In the genomic region with DNA sequence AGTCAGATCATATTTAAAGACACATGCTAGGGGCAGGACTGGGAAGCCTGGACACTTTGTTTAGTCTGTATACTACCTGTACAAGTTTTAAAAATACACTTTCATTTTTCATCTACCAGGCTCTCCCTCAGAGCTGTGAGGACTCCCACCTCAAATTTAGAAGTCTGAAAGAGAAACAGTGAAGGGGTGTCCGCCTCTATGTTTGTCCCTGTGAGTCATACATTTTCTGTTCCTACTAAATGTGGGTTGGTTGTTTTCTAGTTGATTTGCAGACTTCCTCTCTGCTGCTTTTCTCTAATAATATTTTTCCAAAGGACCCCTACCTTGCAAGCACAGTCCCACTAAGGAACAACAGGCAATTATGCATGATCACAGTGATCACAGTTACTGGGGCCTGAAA, we compare ENCODE assay signal across 12 cellular contexts.
DNase-seq lines count a peak whose midpoint lies in the region; ATAC-seq and TF ChIP-seq lines count a peak whose summit lies in the region.
"Had no signal": no experiment of that assay in that cellular context is flagged by ENCODE, and none has a peak within 500 bp of the region (broad histone marks: within the 10 kb centered on the region; RNA-seq: fewer than 3 reads in every experiment).

No MANE protein-coding gene starts in this region.

- no peaks in the 10 kb centered on the region for H3K4me1 Mint-ChIP-seq in Calu3 (ENCODE audit: low read depth, unreplicated experiment)

- H3K36me3 ChIP-seq in upper lobe of right lung: no peaks in the 10 kb centered on the region

- no peaks in the 10 kb centered on the region for H3K36me3 Mint-ChIP-seq in Calu3 (ENCODE audit: insufficient read depth, unreplicated experiment)
- H3K36me3 Mint-ChIP-seq: WTC11 had no signal

- no peaks in the 10 kb centered on the region for H3K4me1 ChIP-seq in upper lobe of right lung

- H3K9me3 Mint-ChIP-seq in Calu3 (ENCODE audit: low read depth, unreplicated experiment): no peaks in the 10 kb centered on the region
- H3K9me3 Mint-ChIP-seq: WTC11 had no signal

- TF ChIP-seq CTCF in upper lobe of right lung (IDR thresholded peaks at IDR 0.05): no peak
- TF ChIP-seq CTCF in Calu3 (IDR thresholded peaks at IDR 0.05; ENCODE audit: unreplicated experiment): no peak

- no peak overlapping the region for H3K4me3 Mint-ChIP-seq in Calu3 (ENCODE audit: low read depth, unreplicated experiment)
- H3K4me3 Mint-ChIP-seq: WTC11 had no signal

- BruUV-seq in Calu3 (replicated peaks; lab: Mats Ljungman, UMichigan): no TSS peak

- no peaks in the 10 kb centered on the region for H3K27me3 ChIP-seq in upper lobe of right lung

- H3K27ac Mint-ChIP-seq in Calu3 (ENCODE audit: unreplicated experiment): no peak overlapping the region
- H3K27ac Mint-ChIP-seq: WTC11 had no signal

- peak; percentile 97 for ATAC-seq in GM18498 (IDR thresholded peaks at IDR 0.05; ENCODE audit: unreplicated experiment)
- ATAC-seq in GM19438 (IDR thresholded peaks at IDR 0.05; ENCODE audit: low read depth, unreplicated experiment): peak; percentile 96
- peak; percentile 78 for ATAC-seq in HG02840 (IDR thresholded peaks at IDR 0.05; ENCODE audit: low FRiP score, unreplicated experiment)
- peak; percentile 92 for ATAC-seq in HG03469 (IDR thresholded peaks at IDR 0.05; ENCODE audit: unreplicated experiment)
- no peak for ATAC-seq in upper lobe of right lung
- ATAC-seq: left cardiac atrium, WTC11 had no signal

- no peaks in the 10 kb centered on the region for H3K27me3 Mint-ChIP-seq in Calu3 (ENCODE audit: unreplicated experiment)

- no peak overlapping the region for H3K4me3 ChIP-seq in upper lobe of right lung

- intact Hi-C loops in upper lobe of right lung (cut with DNase I) (no loop called here), Calu3 (cut with micrococcal nuclease; ENCODE audit: unreplicated experiment) (no loop called here)

- CTCF ChIA-PET in Calu3 (lab: Charles Lee): no interaction called here

- no peak for DNase-seq in stimulated activated naive CD4-positive, alpha-beta T cell (lab: John Stamatoyannopoulos, UW)
- DNase-seq in upper lobe of right lung (no peak), Calu3 (no peak), SKM-1 (lab: John Stamatoyannopoulos, UW; ENCODE audit: unreplicated experiment) (no peak)
- DNase-seq: activated gamma-delta T cell treated with Interleukin-2 at 50 U/mL for 16 hours, left cardiac atrium, nucleus accumbens had no signal

- no peaks in the 10 kb centered on the region for H3K9me3 ChIP-seq in upper lobe of right lung

- H3K27ac ChIP-seq in upper lobe of right lung: no peak overlapping the region
